Comparison of ENCODE assay signal across 13 cellular contexts in the genomic region with DNA sequence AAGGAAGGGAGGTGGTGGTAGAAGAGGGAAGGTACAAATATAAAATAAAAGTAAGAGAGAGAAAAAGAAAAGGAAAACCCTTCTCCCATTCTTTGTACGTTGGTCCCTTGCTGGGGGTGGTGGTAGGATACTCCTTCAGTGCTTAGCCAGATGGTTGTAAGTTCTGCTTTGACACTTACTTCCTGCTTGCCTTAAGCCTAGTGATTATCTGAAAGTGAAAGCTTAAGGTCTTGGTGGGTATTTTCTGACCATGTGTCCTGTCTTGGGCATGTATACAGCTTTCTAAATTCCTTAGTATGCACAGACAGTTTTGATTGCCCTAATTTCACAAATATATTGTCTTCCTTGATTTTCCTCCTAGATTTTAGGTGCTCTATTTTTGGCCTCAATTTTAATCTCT.
DNase-seq lines count a peak whose midpoint lies in the region; ATAC-seq and TF ChIP-seq lines count a peak whose summit lies in the region.
"Had no signal": no experiment of that assay in that cellular context is flagged by ENCODE, and none has a peak within 500 bp of the region (broad histone marks: within the 10 kb centered on the region; RNA-seq: fewer than 3 reads in every experiment).

No MANE protein-coding gene starts in this region.

- no peaks in the 10 kb centered on the region for H3K4me1 ChIP-seq in GM23338 (ENCODE audit: insufficient read depth)
- no peaks in the 10 kb centered on the region for H3K4me1 ChIP-seq in naive thymus-derived CD4-positive, alpha-beta T cell (ENCODE audit: control insufficient read depth in 2 of 2, insufficient read depth in 2 of 2, low read length in 2 of 2)
- H3K4me1 ChIP-seq in tibial artery = no peaks in the 10 kb centered on the region
- H3K4me1 ChIP-seq: HAP-1 had no signal

- no peak overlapping the region for H3K4me2 ChIP-seq in GM23338

- no peaks in the 10 kb centered on the region for H3K79me2 ChIP-seq in GM23338 (replicated peaks; ENCODE audit: insufficient read depth)

- no peak for TF ChIP-seq CTCF in GM23338 (conservative IDR thresholded peaks at IDR 0.05; ENCODE audit: low read depth in 2 of 2)
- no peak for TF ChIP-seq CTCF in WTC11 (IDR thresholded peaks at IDR 0.05)
- no peak for TF ChIP-seq CTCF in tibial artery (IDR thresholded peaks at IDR 0.05)
- TF ChIP-seq CTCF in mesothelial cell of epicardium (IDR thresholded peaks at IDR 0.05; ENCODE audit: unreplicated experiment) = no peak

- H3K27ac Mint-ChIP-seq in GM23338 (peak overlapping the region; percentile 7; the same call in 1 of the 2 replicates), WTC11 (peak overlapping the region; percentile 17; the same call in 1 of the 2 replicates), mesothelial cell of epicardium (no peak overlapping the region)
- no peak overlapping the region for H3K27ac Mint-ChIP-seq in naive thymus-derived CD4-positive, alpha-beta T cell
- H3K27ac Mint-ChIP-seq: activated CD4-positive, alpha-beta T cell treated with anti-CD3 and anti-CD28 coated beads for 36 hours; activated naive CD8-positive, alpha-beta T cell treated with anti-CD3 and anti-CD28 coated beads for 36 hours; effector memory CD8-positive, alpha-beta T cell had no signal

- POLR2A ChIA-PET in WTC11 (lab: Charles Lee) = no interaction called here
- POLR2A ChIA-PET in naive thymus-derived CD4-positive, alpha-beta T cell (lab: Charles Lee) = no interaction called here

- H3K4me3 Mint-ChIP-seq in GM23338 (no peak overlapping the region), WTC11 (no peak overlapping the region), mesothelial cell of epicardium (no peak overlapping the region)
- H3K4me3 Mint-ChIP-seq in naive thymus-derived CD4-positive, alpha-beta T cell = no peak overlapping the region
- H3K4me3 Mint-ChIP-seq: activated CD4-positive, alpha-beta T cell treated with anti-CD3 and anti-CD28 coated beads for 36 hours; activated naive CD8-positive, alpha-beta T cell treated with anti-CD3 and anti-CD28 coated beads for 36 hours; effector memory CD8-positive, alpha-beta T cell had no signal

- no peaks in the 10 kb centered on the region for H3K9me3 ChIP-seq in naive thymus-derived CD4-positive, alpha-beta T cell (ENCODE audit: control insufficient read depth in 2 of 3, low read length in 3 of 3)
- no peaks in the 10 kb centered on the region for H3K9me3 ChIP-seq in tibial artery
- H3K9me3 ChIP-seq: HAP-1, MG63 had no signal

- H3K4me1 Mint-ChIP-seq in GM23338 (no peaks in the 10 kb centered on the region), WTC11 (no peaks in the 10 kb centered on the region), mesothelial cell of epicardium (no peaks in the 10 kb centered on the region)
- no peaks in the 10 kb centered on the region for H3K4me1 Mint-ChIP-seq in naive thymus-derived CD4-positive, alpha-beta T cell
- H3K4me1 Mint-ChIP-seq: activated CD4-positive, alpha-beta T cell treated with anti-CD3 and anti-CD28 coated beads for 36 hours; activated naive CD8-positive, alpha-beta T cell treated with anti-CD3 and anti-CD28 coated beads for 36 hours had no signal

- H3F3A ChIP-seq in GM23338 (replicated peaks; ENCODE audit: low read depth) = no peaks in the 10 kb centered on the region

- peaks cover 14% of the 10 kb centered on the region for H3K9me3 Mint-ChIP-seq in GM23338
- peaks cover 15% of the 10 kb centered on the region for H3K9me3 Mint-ChIP-seq in WTC11
- H3K9me3 Mint-ChIP-seq in naive thymus-derived CD4-positive, alpha-beta T cell = peaks cover 4 to 43% (median 11%) of the 10 kb centered on the region in 11 donors
- peaks cover 21% of the 10 kb centered on the region for H3K9me3 Mint-ChIP-seq in mesothelial cell of epicardium

- H3K27ac ChIP-seq in GM23338 (ENCODE audit: low read depth) = no peak overlapping the region
- H3K27ac ChIP-seq in naive thymus-derived CD4-positive, alpha-beta T cell (ENCODE audit: low read depth, low read length) = no peak overlapping the region
- no peak overlapping the region for H3K27ac ChIP-seq in tibial artery

- H3K36me3 Mint-ChIP-seq in GM23338 (ENCODE audit: low read depth) = peaks cover 13% of the 10 kb centered on the region
- peaks cover 14% of the 10 kb centered on the region for H3K36me3 Mint-ChIP-seq in WTC11
- H3K36me3 Mint-ChIP-seq in naive thymus-derived CD4-positive, alpha-beta T cell = no peaks in the 10 kb centered on the region
- no peaks in the 10 kb centered on the region for H3K36me3 Mint-ChIP-seq in mesothelial cell of epicardium
- H3K36me3 Mint-ChIP-seq: activated naive CD8-positive, alpha-beta T cell treated with anti-CD3 and anti-CD28 coated beads for 36 hours had no signal

- H3K9me2 ChIP-seq in GM23338 (ENCODE audit: insufficient read depth) = no peaks in the 10 kb centered on the region

- H3K27me3 ChIP-seq in GM23338 (ENCODE audit: insufficient read depth) = no peaks in the 10 kb centered on the region
- H3K27me3 ChIP-seq in naive thymus-derived CD4-positive, alpha-beta T cell (ENCODE audit: control insufficient read depth in 2 of 2, insufficient read depth in 2 of 2, low read length in 2 of 2) = no peaks in the 10 kb centered on the region
- H3K27me3 ChIP-seq in tibial artery = no peaks in the 10 kb centered on the region
- H3K27me3 ChIP-seq: MG63 had no signal

- H3K36me3 ChIP-seq in GM23338 (ENCODE audit: insufficient read depth) (no peaks in the 10 kb centered on the region), tibial artery (no peaks in the 10 kb centered on the region)
- no peaks in the 10 kb centered on the region for H3K36me3 ChIP-seq in naive thymus-derived CD4-positive, alpha-beta T cell (ENCODE audit: control insufficient read depth in 2 of 3, insufficient read depth in 3 of 3, low read length in 3 of 3)
- H3K36me3 ChIP-seq: HAP-1, MG63 had no signal

- H3K4me3 ChIP-seq in GM23338 (no peak overlapping the region), tibial artery (no peak overlapping the region)
- H3K4me3 ChIP-seq in naive thymus-derived CD4-positive, alpha-beta T cell (ENCODE audit: low read length) = no peak overlapping the region
- H3K4me3 ChIP-seq: HAP-1, MG63 had no signal

- intact Hi-C loops in naive thymus-derived CD4-positive, alpha-beta T cell (cut with micrococcal nuclease) = no loop called here
- intact Hi-C loops in tibial artery (cut with DNase I; ENCODE audit: low total_unique reads) = no loop called here

- CTCF ChIA-PET in WTC11 (lab: Charles Lee) = no interaction called here
- CTCF ChIA-PET in naive thymus-derived CD4-positive, alpha-beta T cell (lab: Charles Lee) = no interaction called here

- no peak overlapping the region; the same call in 1 of the 2 replicates for H2AFZ ChIP-seq in GM23338

- DNase-seq in GM23338 (ENCODE audit: low spot score) (no peak), WTC11 (ENCODE audit: low spot score) (no peak), putamen (ENCODE audit: low spot score) (no peak), tibial artery (no peak), mesothelial cell of epicardium (ENCODE audit: low spot score in 2 of 2, unreplicated experiment in 2 of 2) (no peak)
- no peak for DNase-seq in naive thymus-derived CD4-positive, alpha-beta T cell
- DNase-seq: activated CD4-positive, alpha-beta T cell treated with anti-CD3 and anti-CD28 coated beads for 36 hours; activated naive CD8-positive, alpha-beta T cell treated with anti-CD3 and anti-CD28 coated beads for 36 hours; effector memory CD8-positive, alpha-beta T cell; MG63 had no signal

- no peaks in the 10 kb centered on the region for H4K20me1 ChIP-seq in GM23338 (replicated peaks; ENCODE audit: insufficient read depth)

- H3K27me3 Mint-ChIP-seq in GM23338 (ENCODE audit: insufficient read depth, low read depth, poor library complexity) (peaks cover 5% of the 10 kb centered on the region), WTC11 (ENCODE audit: low read depth) (no peaks in the 10 kb centered on the region), mesothelial cell of epicardium (ENCODE audit: low read depth) (no peaks in the 10 kb centered on the region)
- H3K27me3 Mint-ChIP-seq in naive thymus-derived CD4-positive, alpha-beta T cell = no peaks in the 10 kb centered on the region
- H3K27me3 Mint-ChIP-seq: activated CD4-positive, alpha-beta T cell treated with anti-CD3 and anti-CD28 coated beads for 36 hours; activated naive CD8-positive, alpha-beta T cell treated with anti-CD3 and anti-CD28 coated beads for 36 hours; effector memory CD8-positive, alpha-beta T cell had no signal

- ATAC-seq in GM19023 (IDR thresholded peaks at IDR 0.05; ENCODE audit: unreplicated experiment) (peak; percentile 91), GM23338 (no peak), HG03354 (IDR thresholded peaks at IDR 0.05; ENCODE audit: poor library complexity, severe bottlenecking, unreplicated experiment) (peak; percentile 96), WTC11 (no peak)
- ATAC-seq in naive thymus-derived CD4-positive, alpha-beta T cell = no peak
- ATAC-seq: activated CD4-positive, alpha-beta T cell treated with anti-CD3 and anti-CD28 coated beads for 36 hours; effector memory CD8-positive, alpha-beta T cell had no signal

TF ChIP-seq in GM23338, 12 proteins besides CTCF, POLR2A, EP300 and RAD21 (continues in another document):
- no peak for TF ChIP-seq ZNF114 (CRISPR knock-in tag; IDR thresholded peaks at IDR 0.05)

TF ChIP-seq in WTC11, 78 proteins besides CTCF, POLR2A, EP300 and RAD21 (continues in another document):
- no peak for TF ChIP-seq ATF1 (CRISPR knock-in tag; IDR thresholded peaks at IDR 0.05)
- TF ChIP-seq CREM (CRISPR knock-in tag; IDR thresholded peaks at IDR 0.05) = no peak
- TF ChIP-seq ZNF423 (CRISPR knock-in tag; IDR thresholded peaks at IDR 0.05) = no peak
- no peak for TF ChIP-seq NR2C2 (CRISPR knock-in tag; IDR thresholded peaks at IDR 0.05)
- TF ChIP-seq ZNF121 (CRISPR knock-in tag; IDR thresholded peaks at IDR 0.05) = no peak
- TF ChIP-seq, protein P1, sequence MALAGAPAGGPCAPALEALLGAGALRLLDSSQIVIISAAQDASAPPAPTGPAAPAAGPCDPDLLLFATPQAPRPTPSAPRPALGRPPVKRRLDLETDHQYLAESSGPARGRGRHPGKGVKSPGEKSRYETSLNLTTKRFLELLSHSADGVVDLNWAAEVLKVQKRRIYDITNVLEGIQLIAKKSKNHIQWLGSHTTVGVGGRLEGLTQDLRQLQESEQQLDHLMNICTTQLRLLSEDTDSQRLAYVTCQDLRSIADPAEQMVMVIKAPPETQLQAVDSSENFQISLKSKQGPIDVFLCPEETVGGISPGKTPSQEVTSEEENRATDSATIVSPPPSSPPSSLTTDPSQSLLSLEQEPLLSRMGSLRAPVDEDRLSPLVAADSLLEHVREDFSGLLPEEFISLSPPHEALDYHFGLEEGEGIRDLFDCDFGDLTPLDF (CRISPR knock-in tag; IDR thresholded peaks at IDR 0.05) = no peak
- TF ChIP-seq, protein P2, sequence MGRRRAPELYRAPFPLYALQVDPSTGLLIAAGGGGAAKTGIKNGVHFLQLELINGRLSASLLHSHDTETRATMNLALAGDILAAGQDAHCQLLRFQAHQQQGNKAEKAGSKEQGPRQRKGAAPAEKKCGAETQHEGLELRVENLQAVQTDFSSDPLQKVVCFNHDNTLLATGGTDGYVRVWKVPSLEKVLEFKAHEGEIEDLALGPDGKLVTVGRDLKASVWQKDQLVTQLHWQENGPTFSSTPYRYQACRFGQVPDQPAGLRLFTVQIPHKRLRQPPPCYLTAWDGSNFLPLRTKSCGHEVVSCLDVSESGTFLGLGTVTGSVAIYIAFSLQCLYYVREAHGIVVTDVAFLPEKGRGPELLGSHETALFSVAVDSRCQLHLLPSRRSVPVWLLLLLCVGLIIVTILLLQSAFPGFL (CRISPR knock-in tag; IDR thresholded peaks at IDR 0.05; ENCODE audit: borderline replicate concordance) = no peak

Comparison
In these comparisons a context has a peak if more than half of its experiments do, and no peak if none do; other contexts are left out.
1. ATAC-seq: peak in GM19023 (single experiment) and HG03354 (single experiment); none in GM23338 (single experiment), WTC11 (single experiment) and naive thymus-derived CD4-positive, alpha-beta T cell (single experiment).
2. H3K27ac Mint-ChIP-seq: peak in GM23338 (single experiment) and WTC11 (single experiment); none in naive thymus-derived CD4-positive, alpha-beta T cell (0 of 9) and mesothelial cell of epicardium (single experiment).